Comparison of ENCODE assay signal across 8 cellular contexts in the genomic region with DNA sequence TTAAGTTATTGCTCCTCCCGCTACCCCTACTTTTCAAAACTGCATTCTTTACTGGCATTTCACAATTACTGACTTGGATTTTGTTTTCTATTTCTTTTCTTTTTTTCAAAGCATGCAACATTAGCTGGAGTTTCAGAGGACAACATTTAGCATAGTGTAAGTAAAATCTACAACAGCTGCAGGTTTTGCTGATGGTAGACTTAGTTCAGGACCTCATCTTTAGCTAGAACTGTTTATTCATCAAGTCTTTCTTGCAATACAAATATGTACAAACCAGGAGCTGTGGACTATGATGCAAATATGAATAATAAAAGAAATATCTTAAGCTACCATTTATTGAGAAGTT. TPM values are rescaled to one million over a fixed set of nuclear protein-coding genes. Genes with fewer than 3 reads are reported as not detected.
DNase-seq lines count a peak whose midpoint lies in the region; ATAC-seq, FAIRE-seq and TF ChIP-seq lines count a peak whose summit lies in the region.

No MANE protein-coding gene starts in this region.

- WGBS in small intestine, 3 donors: 0% methylated on average over 1 of the region's 1 CpG

- BruUV-seq in PC-3 (replicated peaks; lab: Mats Ljungman, UMichigan): no TSS peak

- TF ChIP-seq CTCF in PC-3 (conservative IDR thresholded peaks at IDR 0.05; ENCODE audit: low read depth, low read length) (no peak), fibroblast of mammary gland (conservative IDR thresholded peaks at IDR 0.05; ENCODE audit: control insufficient read depth, insufficient read depth, low read depth, low read length) (no peak)

- no peaks in the 10 kb centered on the region for H3F3A ChIP-seq in PC-3 (ENCODE audit: low read length, unreplicated experiment)

- H3K4me3 ChIP-seq in PC-3 (ENCODE audit: low read length): peak overlapping the region; percentile 90
- peak overlapping the region; percentile 96 for H3K4me3 ChIP-seq in fibroblast of mammary gland (ENCODE audit: control insufficient read depth, low read depth, low read length)
- peak overlapping the region; percentile 53 to 63 for H3K4me3 ChIP-seq in small intestine (ENCODE audit: low read depth in 1 of 2, low read length in 2 of 2)

- FAIRE-seq in small intestine (lab: Jason Lieb, UNC): no peak

- H3K79me2 ChIP-seq in PC-3 (ENCODE audit: low read length): no peaks in the 10 kb centered on the region

- H3K27me3 ChIP-seq in PC-3 (ENCODE audit: low read length): peaks cover 24% of the 10 kb centered on the region; the same call in 1 of the 2 replicates
- H3K27me3 ChIP-seq in small intestine (ENCODE audit: control insufficient read depth in 2 of 2, insufficient read depth in 2 of 2, low read length in 2 of 2): no peaks in the 10 kb centered on the region

- intact Hi-C loops in PC-3 (cut with micrococcal nuclease): no loop called here

- H3K9me3 ChIP-seq in PC-3 (ENCODE audit: low read length): no peaks in the 10 kb centered on the region
- no peaks in the 10 kb centered on the region for H3K9me3 ChIP-seq in small intestine (ENCODE audit: control insufficient read depth, low read depth)

- CTCF ChIA-PET in PC-3 (lab: Charles Lee) (interaction anchor here (0.8 kb wide), 1 partner anchor 359 kb away, joined by 3 read pairs; no protein-coding TSS in a partner anchor), HEK293T (lab: Yijun Ruan, JAX) (interaction anchor here (0.7 to 1.1 kb wide), 2 partner anchors 13 to 1546 kb away, joined by 4 read pairs; no protein-coding TSS in a partner anchor)

- H3K9ac ChIP-seq in PC-3 (ENCODE audit: low read length): peak overlapping the region; percentile 55; the same call in 1 of the 2 replicates

- no peaks in the 10 kb centered on the region for H4K20me1 ChIP-seq in PC-3 (ENCODE audit: low read length)

- ATAC-seq in GM19328 (IDR thresholded peaks at IDR 0.05; ENCODE audit: unreplicated experiment) (peak; percentile 0), PC-3 (no peak)

- H3K9me2 ChIP-seq in PC-3 (replicated peaks; ENCODE audit: low read length): no peaks in the 10 kb centered on the region

- no peak for DNase-seq in PC-3
- DNase-seq in fibroblast of mammary gland (ENCODE audit: low read depth): no peak
- no peak for DNase-seq in small intestine
- DNase-seq in kidney tubule cell (ENCODE audit: low spot score): no peak
- no peak for DNase-seq in HPDE6-E6E7 (ENCODE audit: extremely low spot score)
- no peak for DNase-seq in HEK293T (ENCODE audit: extremely low spot score)
- DNase-seq in NCI-H69 (lab: John Stamatoyannopoulos, UW): no peak

- H3K36me3 ChIP-seq in PC-3 (ENCODE audit: low read depth, low read length) (no peaks in the 10 kb centered on the region), small intestine (ENCODE audit: control insufficient read depth in 2 of 2, insufficient read depth in 2 of 2, low read length in 2 of 2) (no peaks in the 10 kb centered on the region)

- H2AFZ ChIP-seq in PC-3 (ENCODE audit: low read length): peak overlapping the region; percentile 100

- POLR2A ChIA-PET in PC-3 (lab: Charles Lee; ENCODE audit: unreplicated experiment): no interaction called here
- POLR2A ChIA-PET in HEK293T (lab: Yijun Ruan, JAX): interaction anchor here (2.2 kb wide), 1 partner anchor 368 kb away, joined by 8 read pairs; a partner anchor contains a TSS

- no peak overlapping the region for H3K27ac ChIP-seq in PC-3 (ENCODE audit: low read length)
- H3K27ac ChIP-seq in small intestine (ENCODE audit: low read depth in 1 of 2, low read length in 1 of 2): no peak overlapping the region

- peak overlapping the region; percentile 90 for H3K4me2 ChIP-seq in PC-3 (ENCODE audit: low read length)

- no peaks in the 10 kb centered on the region for H3K4me1 ChIP-seq in PC-3 (ENCODE audit: insufficient read depth, low read length)
- H3K4me1 ChIP-seq in small intestine (ENCODE audit: control insufficient read depth in 2 of 2, insufficient read depth in 1 of 2, low read depth in 1 of 2, low read length in 1 of 2): no peaks in the 10 kb centered on the region

TF ChIP-seq in HEK293T, 16 proteins besides CTCF, POLR2A, EP300 and RAD21:
- TF ChIP-seq, protein P1, sequence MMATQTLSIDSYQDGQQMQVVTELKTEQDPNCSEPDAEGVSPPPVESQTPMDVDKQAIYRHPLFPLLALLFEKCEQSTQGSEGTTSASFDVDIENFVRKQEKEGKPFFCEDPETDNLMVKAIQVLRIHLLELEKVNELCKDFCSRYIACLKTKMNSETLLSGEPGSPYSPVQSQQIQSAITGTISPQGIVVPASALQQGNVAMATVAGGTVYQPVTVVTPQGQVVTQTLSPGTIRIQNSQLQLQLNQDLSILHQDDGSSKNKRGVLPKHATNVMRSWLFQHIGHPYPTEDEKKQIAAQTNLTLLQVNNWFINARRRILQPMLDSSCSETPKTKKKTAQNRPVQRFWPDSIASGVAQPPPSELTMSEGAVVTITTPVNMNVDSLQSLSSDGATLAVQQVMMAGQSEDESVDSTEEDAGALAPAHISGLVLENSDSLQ (IDR thresholded peaks at IDR 0.05): no peak
- TF ChIP-seq TARDBP (IDR thresholded peaks at IDR 0.05): no peak
- no peak for TF ChIP-seq LEF1 (IDR thresholded peaks at IDR 0.05; ENCODE audit: borderline replicate concordance)
- no peak for TF ChIP-seq FOXK2 (IDR thresholded peaks at IDR 0.05)
- no peak for TF ChIP-seq CTBP1 (IDR thresholded peaks at IDR 0.05; ENCODE audit: borderline replicate concordance)
- no peak for TF ChIP-seq L3MBTL2 (conservative IDR thresholded peaks at IDR 0.05)
- TF ChIP-seq ZNF384 (IDR thresholded peaks at IDR 0.05): no peak
- no peak for TF ChIP-seq FOXA1 (IDR thresholded peaks at IDR 0.05)
- TF ChIP-seq HDGF (IDR thresholded peaks at IDR 0.05; ENCODE audit: borderline replicate concordance): no peak
- TF ChIP-seq NFRKB (IDR thresholded peaks at IDR 0.05): no peak
- no peak for TF ChIP-seq SP1 (IDR thresholded peaks at IDR 0.05)
- no peak for TF ChIP-seq ELF4 (IDR thresholded peaks at IDR 0.05)
- TF ChIP-seq FOXM1 (IDR thresholded peaks at IDR 0.05; ENCODE audit: borderline replicate concordance): no peak
- no peak for TF ChIP-seq BHLHE40 (IDR thresholded peaks at IDR 0.05; ENCODE audit: borderline replicate concordance)
- TF ChIP-seq ARNT (IDR thresholded peaks at IDR 0.05): no peak
- no peak for TF ChIP-seq SUZ12 (IDR thresholded peaks at IDR 0.05)
TF ChIP-seq in HEK293T: peak in this region for 0.

RNA-seq across cellular contexts. Expression of a gene that starts 0.7 kb away (rescaled TPM):
- total RNA-seq in PC-3 (2014; rRNA removed): 1.7 and 2.3 TPM in 2 replicates
- 1 to 10 TPM; 2.4 to 3.6 (median 3.1) TPM for polyA plus RNA-seq in small intestine
